14 cellular contexts compared by ENCODE assay signal in genomic region chr3:149095487-149095886, GRCh38. TPM values are rescaled to one million over a fixed set of nuclear protein-coding genes. Genes with fewer than 3 reads are reported as not detected.
DNase-seq lines count a peak whose midpoint lies in the region; ATAC-seq and TF ChIP-seq lines count a peak whose summit lies in the region.
"Had no signal": no experiment of that assay in that cellular context is flagged by ENCODE, and none has a peak within 500 bp of the region (broad histone marks: within the 10 kb centered on the region; RNA-seq: fewer than 3 reads in every experiment).

No MANE protein-coding gene starts in this region.

- TF ChIP-seq CTCF in left ventricle myocardium inferior (IDR thresholded peaks at IDR 0.05; ENCODE audit: borderline replicate concordance) = no peak
- TF ChIP-seq CTCF in stomach (IDR thresholded peaks at IDR 0.05) = no peak

- TF ChIP-seq POLR2A in GM18505 (IDR thresholded peaks at IDR 0.05; ENCODE audit: borderline replicate concordance, extremely low read depth, insufficient read depth, insufficient read length) (no peak), stomach (IDR thresholded peaks at IDR 0.05) (no peak)

- no peaks in the 10 kb centered on the region for H3K27me3 ChIP-seq in left ventricle myocardium inferior (ENCODE audit: low read depth)
- H3K27me3 ChIP-seq in stomach = no peaks in the 10 kb centered on the region
- H3K27me3 ChIP-seq: neutrophil had no signal

- no peaks in the 10 kb centered on the region for H3K36me3 ChIP-seq in left ventricle myocardium inferior
- no peaks in the 10 kb centered on the region for H3K36me3 ChIP-seq in stomach
- H3K36me3 ChIP-seq: neutrophil, thoracic aorta had no signal

- peak; percentile 87 for DNase-seq in SIG-M5 treated with dmso at 0.1 percent for 504 hours (lab: John Stamatoyannopoulos, UW; ENCODE audit: unreplicated experiment)
- no peak for DNase-seq in left ventricle myocardium inferior
- DNase-seq in stomach = no peak
- no peak for DNase-seq in cerebellar cortex (ENCODE audit: low spot score)
- no peak for DNase-seq in activated CD8-positive, alpha-beta memory T cell treated with anti-CD3 and anti-CD28 coated beads for 24 hours
- DNase-seq: CD4-positive, CD25-positive, alpha-beta regulatory T cell; NCI-H2107 had no signal

- no peak for TF ChIP-seq EP300 in stomach (IDR thresholded peaks at IDR 0.05)

- intact Hi-C loops in left ventricle myocardium inferior (cut with micrococcal nuclease) (no loop called here), stomach (cut with DNase I; ENCODE audit: low total_unique reads) (no loop called here)

- peak; percentile 93 for ATAC-seq in GM18505 (IDR thresholded peaks at IDR 0.05; ENCODE audit: unreplicated experiment)
- peak; percentile 84 for ATAC-seq in GM21515 (IDR thresholded peaks at IDR 0.05; ENCODE audit: unreplicated experiment)
- peak; percentile 85 for ATAC-seq in HG03108 (IDR thresholded peaks at IDR 0.05; ENCODE audit: unreplicated experiment)
- ATAC-seq: esophagus mucosa had no signal

- no peak overlapping the region for H3K27ac ChIP-seq in left ventricle myocardium inferior (replicated peaks)
- H3K27ac ChIP-seq in stomach = no peak overlapping the region
- H3K27ac ChIP-seq: neutrophil, SK-N-MC, thoracic aorta had no signal

- WGBS in stomach, 5 donors = 90 to 99% (median 97%) methylated on average over 4 of the region's 4 CpGs

- no peak overlapping the region for H3K4me3 ChIP-seq in left ventricle myocardium inferior
- H3K4me3 ChIP-seq in stomach = no peak overlapping the region
- H3K4me3 ChIP-seq: SK-N-MC, thoracic aorta had no signal

- H3K4me1 ChIP-seq in left ventricle myocardium inferior (no peaks in the 10 kb centered on the region), stomach (no peaks in the 10 kb centered on the region)

- no peaks in the 10 kb centered on the region for H3K9me3 ChIP-seq in left ventricle myocardium inferior (replicated peaks)
- H3K9me3 ChIP-seq in stomach = no peaks in the 10 kb centered on the region
- H3K9me3 ChIP-seq: neutrophil, thoracic aorta had no signal

RNA-seq across cellular contexts. Expression of gene HLTF, which starts 9.2 kb away (rescaled TPM):
- total RNA-seq in left ventricle myocardium inferior = 27.4 TPM
- total RNA-seq in stomach = 10 to 100 TPM in 4 of 5 donors, 1 to 10 TPM in 1; 9.8 to 61.6 (median 45.5) TPM
- polyA plus RNA-seq in stomach = 1 to 10 TPM; 3.4 to 4.4 (median 4.2) TPM

RNA-seq across cellular contexts. Expression of gene HPS3, which starts 34.0 kb away (rescaled TPM):
- total RNA-seq in left ventricle myocardium inferior = 5.6 TPM
- 10 to 100 TPM; 11.2 to 23.9 (median 14.6) TPM for total RNA-seq in stomach
- 1 to 10 TPM; 6.3 to 9.5 (median 7.0) TPM for polyA plus RNA-seq in stomach
